Comparison of ENCODE assay signal across 6 cellular contexts in genomic region chr19:48873476-48874308, GRCh38. TPM values are rescaled to one million over a fixed set of nuclear protein-coding genes. Genes with fewer than 3 reads are reported as not detected.
DNase-seq lines count a peak whose midpoint lies in the region; ATAC-seq and TF ChIP-seq lines count a peak whose summit lies in the region.

No MANE protein-coding gene starts in this region.

- no peak for DNase-seq in HCT116 (ENCODE audit: low read depth, low spot score)
- no peak for DNase-seq in astrocyte of the cerebellum (ENCODE audit: low read depth)
- DNase-seq in mucosa of descending colon: peak in 1 of 3 donors; percentile 34
- DNase-seq in foreskin melanocyte: no peak
- DNase-seq in H4 (ENCODE audit: low spot score): no peak

- intact Hi-C loops in HCT116 (cut with micrococcal nuclease): loop anchor here (5.0 kb wide), 1 partner anchor 94 kb away; the partner anchor contains the start of gene FTL
- intact Hi-C loops in mucosa of descending colon (cut with DNase I, micrococcal nuclease): loop anchor here in 1 of 2 donors (10.0 kb wide), 1 partner anchor 91 kb away; the partner anchor contains the start of gene FTL

- ATAC-seq in HCT116 (no peak), mucosa of descending colon (no peak), GM21423 (IDR thresholded peaks at IDR 0.05; ENCODE audit: unreplicated experiment) (no peak)

- no peak for TF ChIP-seq POLR2A in HCT116 (IDR thresholded peaks at IDR 0.05; ENCODE audit: borderline replicate concordance, extremely low read depth, insufficient read depth, insufficient read length)

- POLR2A ChIA-PET in HCT116 (lab: Charles Lee): interaction anchor here (0.6 to 2.3 kb wide), 5 partner anchors 36 to 225 kb away, joined by 3 to 9 read pairs (median 3); partner anchors contain the start of gene FTL

- H3K9me3 ChIP-seq in HCT116 (ENCODE audit: control insufficient read depth in 1 of 2, insufficient read depth in 1 of 2, low read depth in 1 of 2, low read length in 2 of 2) (no peaks in the 10 kb centered on the region), mucosa of descending colon (no peaks in the 10 kb centered on the region)

- in situ Hi-C loops in astrocyte of the cerebellum (cut with HindIII; ENCODE audit: low sequenced_read_pairs): no loop called here

- TF ChIP-seq CTCF in HCT116 (IDR thresholded peaks at IDR 0.05 in 2 of 3, conservative IDR thresholded peaks at IDR 0.05 in 1 of 3; ENCODE audit: borderline replicate concordance in 1 of 3, insufficient read depth in 1 of 3, low read depth in 2 of 3, low read length in 2 of 3): no peak
- TF ChIP-seq CTCF in astrocyte of the cerebellum (IDR thresholded peaks at IDR 0.05; ENCODE audit: low read depth, low read length, missing control alignments): no peak
- TF ChIP-seq CTCF in mucosa of descending colon (IDR thresholded peaks at IDR 0.05): no peak

- H3K9me2 ChIP-seq in HCT116 (ENCODE audit: insufficient read depth): no peaks in the 10 kb centered on the region

- H3K4me2 ChIP-seq in HCT116 (ENCODE audit: low read length): peak overlapping the region; percentile 89

- CTCF ChIA-PET in HCT116 (lab: Charles Lee): interaction anchor here (1.3 kb wide), 1 partner anchor 97 kb away, joined by 3 read pairs; no protein-coding TSS in a partner anchor

- H3K27ac ChIP-seq in HCT116 (ENCODE audit: low read depth, low read length): peak overlapping the region; percentile 90

- BruUV-seq in HCT116 (replicated peaks; lab: Mats Ljungman, UMichigan): no TSS peak

- peaks cover 16% of the 10 kb centered on the region; the same call in 1 of the 2 replicates for H4K20me1 ChIP-seq in HCT116 (ENCODE audit: insufficient read depth)

- RAD21 ChIA-PET in HCT116 (lab: Charles Lee; ENCODE audit: low non-redundant PET in 1 of 2, low total read pairs in 2 of 2, uncharacterized antibody in 2 of 2, unreplicated experiment in 2 of 2): no interaction called here

- H3K9ac ChIP-seq in HCT116 (ENCODE audit: low read length): peak overlapping the region; percentile 100

- H3K4me3 ChIP-seq in HCT116 (replicated peaks in 1 of 2; ENCODE audit: low read depth in 1 of 2, low read length in 2 of 2) (peak overlapping the region; percentile 93 to 100), astrocyte of the cerebellum (ENCODE audit: low read depth, low read length) (peak overlapping the region; percentile 93), mucosa of descending colon (peak overlapping the region; percentile 87)

- H3K79me2 ChIP-seq in HCT116 (ENCODE audit: insufficient read depth, low read length): peaks cover 42% of the 10 kb centered on the region

- no peak for TF ChIP-seq RAD21 in HCT116 (IDR thresholded peaks at IDR 0.05; ENCODE audit: low read depth)

- H3K36me3 ChIP-seq in HCT116 (ENCODE audit: control insufficient read depth in 1 of 2, insufficient read depth in 2 of 2, low read length in 2 of 2) (peaks cover 13 to 27% of the 10 kb centered on the region in 2 experiments), mucosa of descending colon (ENCODE audit: low read depth) (no peaks in the 10 kb centered on the region)

- H3K4me1 ChIP-seq in HCT116 (ENCODE audit: control insufficient read depth in 1 of 2, insufficient read depth in 2 of 2, low read length in 2 of 2): peaks cover 46 to 57% of the 10 kb centered on the region in 2 experiments
- H3K4me1 ChIP-seq in mucosa of descending colon (ENCODE audit: low read depth): peaks cover 37% of the 10 kb centered on the region

- H2AFZ ChIP-seq in HCT116 (ENCODE audit: low read depth, low read length, poor library complexity, severe bottlenecking): no peak overlapping the region

- H3K27me3 ChIP-seq in HCT116 (ENCODE audit: insufficient read depth, low read length): no peaks in the 10 kb centered on the region

TF ChIP-seq in HCT116, 20 proteins besides CTCF, POLR2A, EP300 and RAD21 (continues in another document):
- TF ChIP-seq, protein P1, sequence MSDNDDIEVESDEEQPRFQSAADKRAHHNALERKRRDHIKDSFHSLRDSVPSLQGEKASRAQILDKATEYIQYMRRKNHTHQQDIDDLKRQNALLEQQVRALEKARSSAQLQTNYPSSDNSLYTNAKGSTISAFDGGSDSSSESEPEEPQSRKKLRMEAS (IDR thresholded peaks at IDR 0.05): no peak
- TF ChIP-seq YY1 (IDR thresholded peaks at IDR 0.05; ENCODE audit: extremely low read depth, insufficient replicate concordance, low read depth, low read length) (no peak), FOSL1 (IDR thresholded peaks at IDR 0.05; ENCODE audit: low read depth) (no peak), ATF3 (IDR thresholded peaks at IDR 0.05) (no peak), ZFX (IDR thresholded peaks at IDR 0.05) (no peak), TCF7L2 (IDR thresholded peaks at IDR 0.05; ENCODE audit: borderline replicate concordance, extremely low read depth, insufficient read depth, insufficient read length) (no peak), CEBPB (IDR thresholded peaks at IDR 0.05; ENCODE audit: low read depth) (no peak), SRF (IDR thresholded peaks at IDR 0.05; ENCODE audit: low read depth) (no peak), SIN3A (IDR thresholded peaks at IDR 0.05; ENCODE audit: low read depth) (no peak), SP1 (IDR thresholded peaks at IDR 0.05; ENCODE audit: low read depth) (no peak), CBX3 (IDR thresholded peaks at IDR 0.05; ENCODE audit: low read depth) (no peak), ELF1 (IDR thresholded peaks at IDR 0.05; ENCODE audit: borderline replicate concordance, low read depth) (no peak), ZBTB33 (IDR thresholded peaks at IDR 0.05; ENCODE audit: extremely low read depth, insufficient replicate concordance, low read length) (no peak), JUND (IDR thresholded peaks at IDR 0.05) (no peak), EZH2phosphoT487 (IDR thresholded peaks at IDR 0.05; ENCODE audit: borderline replicate concordance) (no peak), ZNF274 (IDR thresholded peaks at IDR 0.05; ENCODE audit: low read depth, low read length) (no peak)

RNA-seq across cellular contexts. Expression of gene PPP1R15A, which starts 1.5 kb away (rescaled TPM):
- total RNA-seq in HCT116 (2021; ENCODE audit: unreplicated experiment): 50.3 TPM
- 105 and 164 TPM in 2 replicates for polyA plus RNA-seq in HCT116 (2012)
- total RNA-seq in mucosa of descending colon: 10 to 100 TPM; 31.8 to 47.7 (median 44.6) TPM
- 15.8 and 16.1 TPM in 2 replicates for total RNA-seq in H4 (2014; rRNA removed; shearing (Covaris generic))

RNA-seq across cellular contexts. Expression of gene PLEKHA4, which starts 5.3 kb away (rescaled TPM):
- total RNA-seq in HCT116 (2021; ENCODE audit: unreplicated experiment) (20.4 TPM), mucosa of descending colon (10 to 100 TPM in 2 of 3 donors, 1 to 10 TPM in 1; 4.6 to 30.2 (median 21.5) TPM)
- 14.2 and 14.7 TPM in 2 replicates for polyA plus RNA-seq in HCT116 (2012)
- total RNA-seq in H4 (2014; rRNA removed; shearing (Covaris generic)): 2.9 and 5.4 TPM in 2 replicates

RNA-seq across cellular contexts. Expression of gene TULP2, which starts 24.9 kb away (rescaled TPM):
- total RNA-seq in HCT116 (2021; ENCODE audit: unreplicated experiment): not detected
- 0.04 and 0.10 TPM in 2 replicates for polyA plus RNA-seq in HCT116 (2012)
- total RNA-seq in mucosa of descending colon: under 1 TPM in 1 of 3 donors, not detected in 2; 0.32 TPM
- not detected in 2 replicates for total RNA-seq in H4 (2014; rRNA removed; shearing (Covaris generic))

RNA-seq across cellular contexts. Expression of gene NUCB1, which starts 26.4 kb away (rescaled TPM):
- total RNA-seq in HCT116 (2021; ENCODE audit: unreplicated experiment) (88.8 TPM), mucosa of descending colon (100 to 1,000 TPM; 171 to 219 (median 205) TPM)
- 109 and 113 TPM in 2 replicates for polyA plus RNA-seq in HCT116 (2012)
- 199 and 224 TPM in 2 replicates for total RNA-seq in H4 (2014; rRNA removed; shearing (Covaris generic))

RNA-seq across cellular contexts. Expression of gene HSD17B14, which starts 37.4 kb away (rescaled TPM):
- 3.9 TPM for total RNA-seq in HCT116 (2021; ENCODE audit: unreplicated experiment)
- 2.6 and 3.8 TPM in 2 replicates for polyA plus RNA-seq in HCT116 (2012)
- 10 to 100 TPM in 1 of 3 donors, 1 to 10 TPM in 2; 2.4 to 10.1 (median 2.4) TPM for total RNA-seq in mucosa of descending colon
- total RNA-seq in H4 (2014; rRNA removed; shearing (Covaris generic)): not detected in 2 replicates
